ENCODE assay signal across 27 cellular contexts in the genomic region with DNA sequence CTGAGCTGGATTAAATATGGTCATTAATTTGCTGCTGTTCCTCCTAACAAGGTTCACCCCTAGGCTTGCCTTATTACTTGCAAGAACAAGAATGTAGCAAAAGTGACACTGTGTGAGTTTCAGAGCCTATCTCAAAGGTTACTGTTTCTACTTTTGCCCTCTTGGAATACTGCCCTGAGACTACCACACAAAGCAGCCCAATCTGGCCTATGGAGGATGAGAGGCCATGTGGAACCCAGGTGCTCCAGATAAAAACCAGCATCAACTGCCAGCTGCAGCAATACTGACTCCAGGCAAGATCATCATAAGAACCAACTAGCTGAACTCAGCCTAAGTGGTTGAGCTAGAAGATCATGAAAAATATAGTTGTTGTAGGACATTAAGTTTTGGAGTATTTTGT.
"Had no signal": no experiment of that assay in that cellular context is flagged by ENCODE, and none has a peak within 500 bp of the region (broad histone marks: within the 10 kb centered on the region; RNA-seq: fewer than 3 reads in every experiment).

No MANE protein-coding gene starts in this region.

- H3K4me1 Mint-ChIP-seq: natural killer cell; nephron; neural progenitor cell; stimulated activated effector memory CD8-positive, alpha-beta T cell treated with anti-CD3 and anti-CD28 coated beads, Interleukin-12 subunit alpha, Interleukin-12 subunit beta, amount 100 ng/mL, for 72 hours had no signal

- DNase-seq: natural killer cell; occipital lobe; ovary; posterior cingulate gyrus; psoas muscle; right cardiac atrium; right lobe of liver; sigmoid colon; small intestine; stimulated activated CD4-positive, alpha-beta T cell treated with anti-CD3 and anti-CD28 coated beads, Interleukin-15, amount 100 ng/mL, for 24 hours; stimulated activated CD4-positive, alpha-beta T cell treated with anti-CD3 and anti-CD28 coated beads, Interleukin-2, amount 100 ng/mL, for 24 hours; stimulated activated CD4-positive, alpha-beta T cell treated with anti-CD3 and anti-CD28 coated beads, Interleukin-2, amount 100 ng/mL, for 48 hours; stimulated activated CD4-positive, alpha-beta T cell treated with anti-CD3 and anti-CD28 coated beads, Interleukin-4, amount 100 ng/mL, for 24 hours; stimulated activated naive B cell treated with anti-CD40 and anti-IgM and Interleukin-4, amounts not matched to agents 10 μg/mL and 1 μg/mL and 100 μg/mL, for 72 hours; stimulated activated naive CD4-positive, alpha-beta T cell treated with Interleukin-2 at 50 U/mL for 16 hours; stomach; tibial artery; transverse colon; upper lobe of right lung; uterus had no signal

- H3K27ac ChIP-seq: neural progenitor cell, ovary, parathyroid adenoma, psoas muscle, right lobe of liver, sigmoid colon, stomach, tibial artery, transverse colon, upper lobe of right lung, uterus had no signal

- H3K9me3 Mint-ChIP-seq: natural killer cell; nephron; neural progenitor cell; stimulated activated effector memory CD8-positive, alpha-beta T cell treated with anti-CD3 and anti-CD28 coated beads, Interleukin-12 subunit alpha, Interleukin-12 subunit beta, amount 100 ng/mL, for 72 hours; stimulated activated naive B cell treated with anti-CD40 and anti-IgM and Interleukin-4, amounts not matched to agents 10 μg/mL and 1 μg/mL and 100 μg/mL, for 72 hours; stimulated activated naive CD8-positive, alpha-beta T cell treated with anti-CD3 and anti-CD28 coated beads, Interleukin-15, Interleukin-2, amounts not matched to agents 100 ng/mL and 50 ng/mL, for 24 hours; type B pancreatic cell had no signal

- H3K27me3 ChIP-seq: neural progenitor cell, ovary, right lobe of liver, sigmoid colon, stomach, tibial artery, transverse colon, upper lobe of right lung, uterus had no signal

- H3K36me3 ChIP-seq: ovary, uterus had no signal

- H3K27me3 Mint-ChIP-seq: progenitor cell of endocrine pancreas; stimulated activated naive B cell treated with anti-CD40 and anti-IgM and Interleukin-4, amounts not matched to agents 10 μg/mL and 1 μg/mL and 100 μg/mL, for 72 hours; stimulated activated naive CD8-positive, alpha-beta T cell treated with anti-CD3 and anti-CD28 coated beads, Interleukin-15, Interleukin-2, amounts not matched to agents 100 ng/mL and 50 ng/mL, for 24 hours; type B pancreatic cell had no signal

- H3K4me1 ChIP-seq: neural progenitor cell, parathyroid adenoma, psoas muscle, right lobe of liver, sigmoid colon, stomach, tibial artery, transverse colon, upper lobe of right lung, uterus had no signal

- H3K9me3 ChIP-seq: ovary, psoas muscle, right lobe of liver, sigmoid colon, stomach, tibial artery, transverse colon, upper lobe of right lung, uterus had no signal

- H3K4me3 ChIP-seq: neural progenitor cell, ovary, psoas muscle, right lobe of liver, sigmoid colon, stomach, tibial artery, transverse colon, upper lobe of right lung, uterus had no signal

- H3K4me3 Mint-ChIP-seq: natural killer cell; nephron; neural progenitor cell; stimulated activated effector memory CD8-positive, alpha-beta T cell treated with anti-CD3 and anti-CD28 coated beads, Interleukin-12 subunit alpha, Interleukin-12 subunit beta, amount 100 ng/mL, for 72 hours; stimulated activated naive B cell treated with anti-CD40 and anti-IgM and Interleukin-4, amounts not matched to agents 10 μg/mL and 1 μg/mL and 100 μg/mL, for 72 hours; stimulated activated naive CD8-positive, alpha-beta T cell treated with anti-CD3 and anti-CD28 coated beads, Interleukin-15, Interleukin-2, amounts not matched to agents 100 ng/mL and 50 ng/mL, for 24 hours; type B pancreatic cell had no signal

- ATAC-seq: natural killer cell; psoas muscle; right cardiac atrium; stimulated activated effector memory CD8-positive, alpha-beta T cell treated with anti-CD3 and anti-CD28 coated beads, Interleukin-12 subunit alpha, Interleukin-12 subunit beta, amount 100 ng/mL, for 72 hours; stimulated activated naive B cell treated with anti-CD40 and anti-IgM and Interleukin-4, amounts not matched to agents 10 μg/mL and 1 μg/mL and 100 μg/mL, for 72 hours; upper lobe of right lung had no signal

- H3K27ac Mint-ChIP-seq: nephron; neural progenitor cell; progenitor cell of endocrine pancreas; stimulated activated effector memory CD8-positive, alpha-beta T cell treated with anti-CD3 and anti-CD28 coated beads, Interleukin-12 subunit alpha, Interleukin-12 subunit beta, amount 100 ng/mL, for 72 hours; stimulated activated naive B cell treated with anti-CD40 and anti-IgM and Interleukin-4, amounts not matched to agents 10 μg/mL and 1 μg/mL and 100 μg/mL, for 72 hours; stimulated activated naive CD8-positive, alpha-beta T cell treated with anti-CD3 and anti-CD28 coated beads, Interleukin-15, Interleukin-2, amounts not matched to agents 100 ng/mL and 50 ng/mL, for 24 hours; type B pancreatic cell had no signal
